Comparison of ENCODE assay signal across 13 cellular contexts in genomic region chr13:77674802-77675201, GRCh38. TPM values are rescaled to one million over a fixed set of nuclear protein-coding genes. Genes with fewer than 3 reads are reported as not detected.
DNase-seq lines count a peak whose midpoint lies in the region; ATAC-seq and TF ChIP-seq lines count a peak whose summit lies in the region.
"Had no signal": no experiment of that assay in that cellular context is flagged by ENCODE, and none has a peak within 500 bp of the region (broad histone marks: within the 10 kb centered on the region; RNA-seq: fewer than 3 reads in every experiment).

No MANE protein-coding gene starts in this region.

- no peaks in the 10 kb centered on the region for H4K20me1 ChIP-seq in GM23338 (replicated peaks; ENCODE audit: insufficient read depth)

- no peak for TF ChIP-seq CTCF in GM23338 (conservative IDR thresholded peaks at IDR 0.05; ENCODE audit: low read depth in 2 of 2)

- peaks cover 1% of the 10 kb centered on the region for H3K27me3 Mint-ChIP-seq in GM23338 (ENCODE audit: insufficient read depth, low read depth, poor library complexity)

- no peaks in the 10 kb centered on the region for H3K79me2 ChIP-seq in GM23338 (replicated peaks; ENCODE audit: insufficient read depth)

- peak; percentile 41; the same call in 2 of the 3 replicates for ATAC-seq in GM23338
- no peak for ATAC-seq in GM18511 (IDR thresholded peaks at IDR 0.05; ENCODE audit: unreplicated experiment)
- no peak for ATAC-seq in GM18873 (IDR thresholded peaks at IDR 0.05; ENCODE audit: low FRiP score, unreplicated experiment)
- ATAC-seq: A549 had no signal

- no peak overlapping the region for H3K4me2 ChIP-seq in GM23338
- H3K4me2 ChIP-seq: A549 had no signal

- H3K9me2 ChIP-seq in GM23338 (ENCODE audit: insufficient read depth), result peaks cover 9% of the 10 kb centered on the region; the same call in 1 of the 2 replicates

- H3K4me1 Mint-ChIP-seq in GM23338, result peaks cover 9% of the 10 kb centered on the region
- H3K4me1 Mint-ChIP-seq: CD8-positive, alpha-beta memory T cell had no signal

- H3K9me3 ChIP-seq in ectodermal cell (ENCODE audit: control insufficient read depth, low read length), result no peaks in the 10 kb centered on the region
- H3K9me3 ChIP-seq: A549 had no signal

- H3K27ac Mint-ChIP-seq in GM23338, result no peak overlapping the region

- H3K4me3 ChIP-seq in GM23338 (no peak overlapping the region), ectodermal cell (ENCODE audit: insufficient read depth, low read depth, low read length) (no peak overlapping the region)
- H3K4me3 ChIP-seq: A549, GM23248 had no signal

- H3K4me1 ChIP-seq in GM23338 (ENCODE audit: insufficient read depth) (no peaks in the 10 kb centered on the region), ectodermal cell (ENCODE audit: control insufficient read depth, insufficient read depth, low read length) (peaks cover 8% of the 10 kb centered on the region)
- H3K4me1 ChIP-seq: A549, Caco-2 had no signal

- peak; percentile 21 for DNase-seq in GM23338 (ENCODE audit: low spot score)
- peak; percentile 23 for DNase-seq in iPS-NIHi11 (ENCODE audit: low spot score)
- DNase-seq in superior temporal gyrus (ENCODE audit: extremely low spot score), result peak; percentile 22
- DNase-seq in NOMO-1 (lab: John Stamatoyannopoulos, UW; ENCODE audit: unreplicated experiment in 2 of 2), result no peak
- DNase-seq: Caco-2; CD8-positive, alpha-beta memory T cell; DMS79; GM23248; H9 had no signal

- H3K36me3 ChIP-seq in GM23338 (ENCODE audit: insufficient read depth) (no peaks in the 10 kb centered on the region), ectodermal cell (ENCODE audit: control insufficient read depth, insufficient read depth, low read length) (no peaks in the 10 kb centered on the region)

- H2AFZ ChIP-seq in GM23338, result no peak overlapping the region
- H2AFZ ChIP-seq: GM23248 had no signal

- peaks cover 8% of the 10 kb centered on the region for H3K9me3 Mint-ChIP-seq in GM23338

- H3F3A ChIP-seq in GM23338 (replicated peaks; ENCODE audit: low read depth), result no peaks in the 10 kb centered on the region

- H3K36me3 Mint-ChIP-seq in GM23338 (ENCODE audit: low read depth), result peaks cover 7% of the 10 kb centered on the region; the same call in 1 of the 3 replicates
- H3K36me3 Mint-ChIP-seq: CD8-positive, alpha-beta memory T cell had no signal

- no peak overlapping the region for H3K27ac ChIP-seq in GM23338 (ENCODE audit: low read depth)
- H3K27ac ChIP-seq in ectodermal cell (ENCODE audit: insufficient read depth, low read depth, low read length, poor library complexity, severe bottlenecking), result peak overlapping the region; percentile 59
- H3K27ac ChIP-seq: A549, GM23248 had no signal

- H3K4me3 Mint-ChIP-seq in GM23338, result no peak overlapping the region
- H3K4me3 Mint-ChIP-seq: CD8-positive, alpha-beta memory T cell; H9 had no signal

- H3K27me3 ChIP-seq in GM23338 (ENCODE audit: insufficient read depth), result no peaks in the 10 kb centered on the region
- H3K27me3 ChIP-seq in ectodermal cell (ENCODE audit: control insufficient read depth, insufficient read depth, low read length, poor library complexity, severe bottlenecking), result no peaks in the 10 kb centered on the region

TF ChIP-seq in GM23338, 12 proteins besides CTCF, POLR2A, EP300 and RAD21:
- no peak for TF ChIP-seq EZH2 (IDR thresholded peaks at IDR 0.05; ENCODE audit: low read depth, unreplicated experiment)

RNA-seq across cellular contexts. Expression of gene SLAIN1, which starts 22.7 kb away (rescaled TPM):
- 44.2 and 65.8 TPM in 2 replicates for total RNA-seq in GM23338 (2014; rRNA removed; shearing (Covaris generic))
- 16.3 and 18.5 TPM in 2 replicates for polyA plus RNA-seq in GM23338 (2016; fragmentation: Nextera tagmentation; extraction: Ambion mirVana)
- 49.2 TPM for polyA plus RNA-seq in ectodermal cell (2013, experiment 1 of 4)
- polyA plus RNA-seq in ectodermal cell (2013, experiment 2 of 4), result 44.8 TPM
- 35.8 TPM for polyA plus RNA-seq in ectodermal cell (2013, experiment 3 of 4)
- 41.5 TPM for polyA plus RNA-seq in ectodermal cell (2013, experiment 4 of 4)
- total RNA-seq: GM23248 had no signal
- polyA plus RNA-seq: GM23248 had no signal

Comparison
In these comparisons a context has a peak if more than half of its experiments do, and no peak if none do; other contexts are left out.
1. DNase-seq: peak in GM23338 (single experiment), iPS-NIHi11 (single experiment) and superior temporal gyrus (single experiment); none in NOMO-1 (0 of 2).